Comparison of ENCODE assay signal across 19 cellular contexts in the genomic region with DNA sequence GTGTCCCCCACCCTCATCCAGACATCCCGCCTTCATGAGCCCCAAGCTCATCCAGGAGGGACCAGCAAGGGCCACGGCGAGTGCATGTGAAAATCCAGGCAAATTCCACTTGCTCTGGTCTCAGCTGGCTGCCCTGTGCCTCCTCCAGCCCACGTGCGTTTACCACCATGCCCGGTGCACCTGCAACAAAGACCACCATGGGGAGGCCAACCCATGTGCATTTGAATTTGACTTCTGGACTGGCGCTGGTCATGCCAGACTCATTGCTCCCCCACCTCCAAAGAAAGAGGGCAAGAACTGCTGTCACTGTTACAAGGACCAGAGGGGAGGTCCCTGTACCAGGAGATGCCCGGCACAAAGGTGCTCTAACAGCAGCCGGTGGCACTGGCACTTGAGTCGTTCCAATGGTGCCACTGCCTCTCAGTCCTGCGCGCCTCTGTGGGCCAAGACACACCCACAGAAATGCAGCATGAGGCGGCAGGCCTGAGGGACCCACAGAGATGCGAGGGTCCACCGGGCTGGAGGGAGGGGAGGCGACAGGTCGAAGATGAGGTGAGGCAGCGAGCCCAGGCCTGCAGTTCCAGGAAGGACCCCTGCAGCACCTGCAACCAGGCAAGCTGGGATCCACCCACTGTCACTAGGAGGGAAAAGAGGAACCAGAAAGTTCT.
A peak's percentile ranks its signal among the peaks of the same experiment; 100 is the strongest.
DNase-seq lines count a peak whose midpoint lies in the region; ATAC-seq, FAIRE-seq and TF ChIP-seq lines count a peak whose summit lies in the region.
"Had no signal": no experiment of that assay in that cellular context is flagged by ENCODE, and none has a peak within 500 bp of the region (broad histone marks: within the 10 kb centered on the region; RNA-seq: fewer than 3 reads in every experiment).

No MANE protein-coding gene starts in this region.

- no peak for TF ChIP-seq RAD21 in HepG2 (CRISPR knock-in tag; IDR thresholded peaks at IDR 0.05)

- H3K27ac ChIP-seq in heart right ventricle: no peak overlapping the region
- no peak overlapping the region for H3K27ac ChIP-seq in HepG2 (ENCODE audit: extremely low read length, insufficient read depth, low read length)
- no peak overlapping the region for H3K27ac ChIP-seq in osteoblast (ENCODE audit: low read depth, low read length)
- H3K27ac ChIP-seq in endodermal cell (ENCODE audit: low read depth, low read length): no peak overlapping the region
- H3K27ac ChIP-seq: 22Rv1, A549, C4-2B, HL-60 had no signal

- intact Hi-C loops in Right ventricle myocardium superior (cut with DNase I): no loop called here
- intact Hi-C loops in heart right ventricle (cut with DNase I): no loop called here
- intact Hi-C loops in HepG2 (cut with micrococcal nuclease; ENCODE audit: unreplicated experiment): no loop called here

- CTCF ChIA-PET in HepG2 (lab: Yijun Ruan, JAX; ENCODE audit: low intra/inter-chr PET ratio, low total read pairs): no interaction called here

- H4K20me1 ChIP-seq in HepG2 (ENCODE audit: insufficient read depth, low read length) (no peaks in the 10 kb centered on the region), osteoblast (ENCODE audit: insufficient read depth, low read length) (no peaks in the 10 kb centered on the region)

- H3K4me2 ChIP-seq in HepG2 (ENCODE audit: low read depth, low read length) (no peak overlapping the region), osteoblast (ENCODE audit: insufficient read depth, low read length) (no peak overlapping the region)
- H3K4me2 ChIP-seq: A549 had no signal

- H3K27ac Mint-ChIP-seq in brain (peak overlapping the region in 4 of 5 experiments; percentile 56 to 94 (median 68)), endodermal cell (no peak overlapping the region)
- H3K27ac Mint-ChIP-seq: CD4-positive, alpha-beta T cell; HFFc6 had no signal

- H3K36me3 Mint-ChIP-seq in brain (peaks cover 51% of the 10 kb centered on the region), endodermal cell (ENCODE audit: low read depth) (peaks cover 31% of the 10 kb centered on the region)

- no TSS peak for BruUV-seq in HepG2 (replicated peaks; lab: Mats Ljungman, UMichigan)

- H3K4me3 Mint-ChIP-seq in brain: no peak overlapping the region
- no peak overlapping the region for H3K4me3 Mint-ChIP-seq in endodermal cell
- H3K4me3 Mint-ChIP-seq: CD4-positive, alpha-beta T cell; HFFc6 had no signal

- H3K9me3 Mint-ChIP-seq in brain (peaks cover 6 to 17% (median 8%) of the 10 kb centered on the region in 5 experiments), endodermal cell (no peaks in the 10 kb centered on the region)
- H3K9me3 Mint-ChIP-seq: CD4-positive, alpha-beta T cell had no signal

- TF ChIP-seq EP300 in HepG2 (IDR thresholded peaks at IDR 0.05; ENCODE audit: low read depth in 2 of 2, low read length in 2 of 2) (no peak), HepG2 (CRISPR knock-in tag; IDR thresholded peaks at IDR 0.05; ENCODE audit: borderline replicate concordance) (no peak)

- in situ Hi-C loops in HepG2 (cut with HindIII; ENCODE audit: extremely low pct_ligation_motif_present, low pct_unique_long_range_greater_than_20kb): no loop called here

- H3K4me1 ChIP-seq in heart right ventricle: peaks cover 0 to 12% (median 3%) of the 10 kb centered on the region in 9 donors
- H3K4me1 ChIP-seq in HepG2 (ENCODE audit: insufficient read depth, low read length): no peaks in the 10 kb centered on the region
- no peaks in the 10 kb centered on the region for H3K4me1 ChIP-seq in osteoblast (ENCODE audit: insufficient read depth, low read length)
- H3K4me1 ChIP-seq in endodermal cell (ENCODE audit: control insufficient read depth, insufficient read depth, low read length): no peaks in the 10 kb centered on the region
- H3K4me1 ChIP-seq: A549 had no signal

- H3K27me3 Mint-ChIP-seq in brain (no peaks in the 10 kb centered on the region), endodermal cell (ENCODE audit: insufficient read depth) (no peaks in the 10 kb centered on the region)
- H3K27me3 Mint-ChIP-seq: CD4-positive, alpha-beta T cell had no signal

- DNase-seq in Right ventricle myocardium superior (peak; percentile 17), heart right ventricle (no peak), HepG2 (ENCODE audit: low spot score) (no peak), osteoblast (ENCODE audit: insufficient read length, low spot score, missing footprints) (peak; percentile 26), endodermal cell (no peak), NCI-H2081 (lab: John Stamatoyannopoulos, UW) (no peak), DMS153 treated with DMSO at 0.1 percent for 48 hours (lab: John Stamatoyannopoulos, UW; ENCODE audit: unreplicated experiment) (no peak)
- DNase-seq: AML-193; CD4-positive, alpha-beta T cell; DMS153; GF-D8; HFFc6; IMR-90 had no signal

- POLR2A ChIA-PET in HepG2 (lab: Yijun Ruan, JAX): no interaction called here

- WGBS in heart right ventricle, 2 donors: 92 to 93% methylated on average over 18 of the region's 18 CpGs
- WGBS in HepG2 (ENCODE audit: low lambda C conversion rate): 12% methylated on average over 16 of the region's 18 CpGs
- 95 to 97% methylated on average over 17 to 18 of the region's 18 CpGs for WGBS in endodermal cell (ENCODE audit: insufficient coverage in 1 of 2, insufficient read length in 1 of 2), 2 experiments

- no peak overlapping the region for H2AFZ ChIP-seq in HepG2 (ENCODE audit: low read length)
- H2AFZ ChIP-seq in osteoblast (ENCODE audit: low read length): no peak overlapping the region

- H3K9ac ChIP-seq in HepG2 (ENCODE audit: insufficient read depth, low read depth, low read length) (no peak overlapping the region), endodermal cell (ENCODE audit: extremely low read depth, low read length, poor library complexity, severe bottlenecking) (no peak overlapping the region)

- peaks cover 0 to 9% (median 0%) of the 10 kb centered on the region in 11 donors for H3K9me3 ChIP-seq in heart right ventricle
- H3K9me3 ChIP-seq in HepG2 (ENCODE audit: low read length): no peaks in the 10 kb centered on the region
- no peaks in the 10 kb centered on the region for H3K9me3 ChIP-seq in osteoblast (ENCODE audit: low read depth, low read length)
- peaks cover 7% of the 10 kb centered on the region for H3K9me3 ChIP-seq in endodermal cell (ENCODE audit: control insufficient read depth, low read length)
- H3K9me3 ChIP-seq: A549 had no signal

- TF ChIP-seq POLR2A in HepG2 (IDR thresholded peaks at IDR 0.05; ENCODE audit: insufficient read depth in 1 of 2, low read depth in 2 of 2, low read length in 2 of 2): no peak

- H3K36me3 ChIP-seq in heart right ventricle: no peaks in the 10 kb centered on the region
- H3K36me3 ChIP-seq in HepG2 (replicated peaks in 1 of 2; ENCODE audit: control insufficient read depth in 1 of 2, insufficient read depth in 2 of 2, low read length in 2 of 2): no peaks in the 10 kb centered on the region
- no peaks in the 10 kb centered on the region for H3K36me3 ChIP-seq in osteoblast (ENCODE audit: insufficient read depth, low read length)
- H3K36me3 ChIP-seq in endodermal cell (ENCODE audit: control insufficient read depth, insufficient read depth, low read length): peaks cover 17% of the 10 kb centered on the region

- TF ChIP-seq CTCF in heart right ventricle (IDR thresholded peaks at IDR 0.05): no peak
- no peak for TF ChIP-seq CTCF in brain (conservative IDR thresholded peaks at IDR 0.05)
- TF ChIP-seq CTCF in HepG2 (CRISPR knock-in tag; IDR thresholded peaks at IDR 0.05): no peak
- no peak for TF ChIP-seq CTCF in osteoblast (IDR thresholded peaks at IDR 0.05; ENCODE audit: extremely low read depth, low read depth, low read length)
- no peak for TF ChIP-seq CTCF in endodermal cell (conservative IDR thresholded peaks at IDR 0.05)

- H3K27me3 ChIP-seq in heart right ventricle (no peaks in the 10 kb centered on the region), HepG2 (ENCODE audit: control insufficient read depth in 1 of 2, insufficient read depth in 2 of 2, low read length in 2 of 2) (peaks cover 6 to 87% of the 10 kb centered on the region in 2 experiments), osteoblast (ENCODE audit: insufficient read depth, low read length) (peaks cover 4% of the 10 kb centered on the region), endodermal cell (ENCODE audit: control insufficient read depth, insufficient read depth, low read length, poor library complexity, severe bottlenecking) (no peaks in the 10 kb centered on the region)

- H3K79me2 ChIP-seq in HepG2 (ENCODE audit: insufficient read depth, low read length) (no peaks in the 10 kb centered on the region), osteoblast (ENCODE audit: insufficient read depth, low read length) (no peaks in the 10 kb centered on the region)

- no peak for FAIRE-seq in HepG2 (lab: Jason Lieb, UNC)
- FAIRE-seq: A549, H54 had no signal

- H3K4me3 ChIP-seq in heart right ventricle (no peak overlapping the region), HepG2 (replicated peaks in 1 of 3; ENCODE audit: insufficient read depth in 1 of 3, low read depth in 2 of 3, low read length in 3 of 3) (no peak overlapping the region), osteoblast (ENCODE audit: insufficient read depth, low read length) (no peak overlapping the region), endodermal cell (ENCODE audit: low read length) (no peak overlapping the region)
- H3K4me3 ChIP-seq: A549 had no signal

- H3K4me1 Mint-ChIP-seq in brain (peaks cover 53% of the 10 kb centered on the region), endodermal cell (no peaks in the 10 kb centered on the region)

- no peak for ATAC-seq in Right ventricle myocardium superior (ENCODE audit: poor library complexity)
- ATAC-seq in heart right ventricle: no peak
- no peak for ATAC-seq in HepG2
- ATAC-seq: A549 had no signal

TF ChIP-seq in HepG2, 621 proteins besides CTCF, POLR2A, EP300 and RAD21 (continues in another document):
- no peak for TF ChIP-seq ZNF710 (CRISPR knock-in tag; IDR thresholded peaks at IDR 0.05; ENCODE audit: borderline replicate concordance)

Comparison
In these comparisons a context has a peak if more than half of its experiments do, and no peak if none do; other contexts are left out.
1. DNase-seq: peak in Right ventricle myocardium superior (single experiment) and osteoblast (single experiment); none in heart right ventricle (0 of 2), HepG2 (single experiment), endodermal cell (single experiment), NCI-H2081 (0 of 2) and DMS153 treated with DMSO at 0.1 percent for 48 hours (single experiment).